ENCODE assay signal across 1 cellular context in genomic region chr7:11589251-11589650, GRCh38.
TF ChIP-seq lines count a peak whose summit lies in the region.

No MANE protein-coding gene starts in this region.

TF ChIP-seq in GM23338, 12 proteins besides CTCF, POLR2A, EP300 and RAD21 (continued from another document):
- TF ChIP-seq, protein P1, sequence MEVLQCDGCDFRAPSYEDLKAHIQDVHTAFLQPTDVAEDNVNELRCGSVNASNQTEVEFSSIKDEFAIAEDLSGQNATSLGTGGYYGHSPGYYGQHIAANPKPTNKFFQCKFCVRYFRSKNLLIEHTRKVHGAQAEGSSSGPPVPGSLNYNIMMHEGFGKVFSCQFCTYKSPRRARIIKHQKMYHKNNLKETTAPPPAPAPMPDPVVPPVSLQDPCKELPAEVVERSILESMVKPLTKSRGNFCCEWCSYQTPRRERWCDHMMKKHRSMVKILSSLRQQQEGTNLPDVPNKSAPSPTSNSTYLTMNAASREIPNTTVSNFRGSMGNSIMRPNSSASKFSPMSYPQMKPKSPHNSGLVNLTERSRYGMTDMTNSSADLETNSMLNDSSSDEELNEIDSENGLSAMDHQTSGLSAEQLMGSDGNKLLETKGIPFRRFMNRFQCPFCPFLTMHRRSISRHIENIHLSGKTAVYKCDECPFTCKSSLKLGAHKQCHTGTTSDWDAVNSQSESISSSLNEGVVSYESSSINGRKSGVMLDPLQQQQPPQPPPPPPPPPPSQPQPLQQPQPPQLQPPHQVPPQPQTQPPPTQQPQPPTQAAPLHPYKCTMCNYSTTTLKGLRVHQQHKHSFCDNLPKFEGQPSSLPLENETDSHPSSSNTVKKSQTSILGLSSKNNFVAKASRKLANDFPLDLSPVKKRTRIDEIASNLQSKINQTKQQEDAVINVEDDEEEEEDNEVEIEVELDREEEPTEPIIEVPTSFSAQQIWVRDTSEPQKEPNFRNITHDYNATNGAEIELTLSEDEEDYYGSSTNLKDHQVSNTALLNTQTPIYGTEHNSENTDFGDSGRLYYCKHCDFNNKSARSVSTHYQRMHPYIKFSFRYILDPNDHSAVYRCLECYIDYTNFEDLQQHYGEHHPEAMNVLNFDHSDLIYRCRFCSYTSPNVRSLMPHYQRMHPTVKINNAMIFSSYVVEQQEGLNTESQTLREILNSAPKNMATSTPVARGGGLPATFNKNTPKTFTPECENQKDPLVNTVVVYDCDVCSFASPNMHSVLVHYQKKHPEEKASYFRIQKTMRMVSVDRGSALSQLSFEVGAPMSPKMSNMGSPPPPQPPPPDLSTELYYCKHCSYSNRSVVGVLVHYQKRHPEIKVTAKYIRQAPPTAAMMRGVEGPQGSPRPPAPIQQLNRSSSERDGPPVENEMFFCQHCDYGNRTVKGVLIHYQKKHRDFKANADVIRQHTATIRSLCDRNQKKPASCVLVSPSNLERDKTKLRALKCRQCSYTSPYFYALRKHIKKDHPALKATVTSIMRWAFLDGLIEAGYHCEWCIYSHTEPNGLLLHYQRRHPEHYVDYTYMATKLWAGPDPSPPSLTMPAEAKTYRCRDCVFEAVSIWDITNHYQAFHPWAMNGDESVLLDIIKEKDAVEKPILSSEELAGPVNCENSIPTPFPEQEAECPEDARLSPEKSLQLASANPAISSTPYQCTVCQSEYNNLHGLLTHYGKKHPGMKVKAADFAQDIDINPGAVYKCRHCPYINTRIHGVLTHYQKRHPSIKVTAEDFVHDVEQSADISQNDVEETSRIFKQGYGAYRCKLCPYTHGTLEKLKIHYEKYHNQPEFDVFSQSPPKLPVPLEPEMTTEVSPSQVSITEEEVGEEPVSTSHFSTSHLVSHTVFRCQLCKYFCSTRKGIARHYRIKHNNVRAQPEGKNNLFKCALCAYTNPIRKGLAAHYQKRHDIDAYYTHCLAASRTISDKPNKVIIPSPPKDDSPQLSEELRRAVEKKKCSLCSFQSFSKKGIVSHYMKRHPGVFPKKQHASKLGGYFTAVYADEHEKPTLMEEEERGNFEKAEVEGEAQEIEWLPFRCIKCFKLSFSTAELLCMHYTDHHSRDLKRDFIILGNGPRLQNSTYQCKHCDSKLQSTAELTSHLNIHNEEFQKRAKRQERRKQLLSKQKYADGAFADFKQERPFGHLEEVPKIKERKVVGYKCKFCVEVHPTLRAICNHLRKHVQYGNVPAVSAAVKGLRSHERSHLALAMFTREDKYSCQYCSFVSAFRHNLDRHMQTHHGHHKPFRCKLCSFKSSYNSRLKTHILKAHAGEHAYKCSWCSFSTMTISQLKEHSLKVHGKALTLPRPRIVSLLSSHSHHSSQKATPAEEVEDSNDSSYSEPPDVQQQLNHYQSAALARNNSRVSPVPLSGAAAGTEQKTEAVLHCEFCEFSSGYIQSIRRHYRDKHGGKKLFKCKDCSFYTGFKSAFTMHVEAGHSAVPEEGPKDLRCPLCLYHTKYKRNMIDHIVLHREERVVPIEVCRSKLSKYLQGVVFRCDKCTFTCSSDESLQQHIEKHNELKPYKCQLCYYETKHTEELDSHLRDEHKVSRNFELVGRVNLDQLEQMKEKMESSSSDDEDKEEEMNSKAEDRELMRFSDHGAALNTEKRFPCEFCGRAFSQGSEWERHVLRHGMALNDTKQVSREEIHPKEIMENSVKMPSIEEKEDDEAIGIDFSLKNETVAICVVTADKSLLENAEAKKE (CRISPR knock-in tag; IDR thresholded peaks at IDR 0.05): no peak
